In genomic region chr1:21289700-21290545, GRCh38 we compare ENCODE assay signal across 9 cellular contexts. TPM values are rescaled to one million over a fixed set of nuclear protein-coding genes. Genes with fewer than 3 reads are reported as not detected.
DNase-seq lines count a peak whose midpoint lies in the region; ATAC-seq and TF ChIP-seq lines count a peak whose summit lies in the region.
"Had no signal": no experiment of that assay in that cellular context is flagged by ENCODE, and none has a peak within 500 bp of the region (broad histone marks: within the 10 kb centered on the region; RNA-seq: fewer than 3 reads in every experiment).

Gene ECE1 (minus strand): TSS chr1:21290463. CDS start chr1:21290414, 49 bp downstream.

- peaks cover 74% of the 10 kb centered on the region for H3K79me2 ChIP-seq in hepatocyte

- H3K9me3 ChIP-seq in ascending aorta (no peaks in the 10 kb centered on the region), hepatocyte (ENCODE audit: low read depth) (no peaks in the 10 kb centered on the region), gastrocnemius medialis (no peaks in the 10 kb centered on the region)

- H3K9me2 ChIP-seq in hepatocyte (replicated peaks; ENCODE audit: insufficient read depth): no peaks in the 10 kb centered on the region

- TF ChIP-seq CTCF in ascending aorta (IDR thresholded peaks at IDR 0.05) (no peak), hepatocyte (IDR thresholded peaks at IDR 0.05; ENCODE audit: poor library complexity) (no peak), gastrocnemius medialis (IDR thresholded peaks at IDR 0.05 in 4 of 5, conservative IDR thresholded peaks at IDR 0.05 in 1 of 5) (no peak)

- 4% methylated on average over 45 of the region's 90 CpGs for WGBS in hepatocyte (ENCODE audit: low lambda C conversion rate, missing lambda C conversion rate)

- peak in 1 of 2 donors; percentile 34 for ATAC-seq in gastrocnemius medialis

- H3K27ac ChIP-seq in ascending aorta (peak within 1 kb of the TSS; percentile 79 to 82), hepatocyte (peak within 1 kb of the TSS; percentile 65), gastrocnemius medialis (peak within 1 kb of the TSS; percentile 59 to 78 (median 76))
- H3K27ac ChIP-seq: C4-2B had no signal

- no peaks in the 10 kb centered on the region for H4K20me1 ChIP-seq in hepatocyte (ENCODE audit: insufficient read depth, poor library complexity, severe bottlenecking)

- in situ Hi-C loops in gastrocnemius medialis (cut with MboI; ENCODE audit: low sequenced_read_pairs in 4 of 4): no loop called here

- H2AFZ ChIP-seq in hepatocyte: no peak within 1 kb of the TSS

- H3K4me1 ChIP-seq in ascending aorta: peaks cover 9 to 35% of the 10 kb centered on the region in 2 donors
- H3K4me1 ChIP-seq in hepatocyte (ENCODE audit: insufficient read depth): peaks cover 37% of the 10 kb centered on the region
- H3K4me1 ChIP-seq in gastrocnemius medialis: peaks cover 15 to 16% of the 10 kb centered on the region in 2 donors

- peaks cover 0 to 7% of the 10 kb centered on the region in 2 donors for H3K36me3 ChIP-seq in ascending aorta
- H3K36me3 ChIP-seq in hepatocyte (replicated peaks; ENCODE audit: insufficient read depth, low read depth): no peaks in the 10 kb centered on the region
- peaks cover 0 to 4% of the 10 kb centered on the region in 2 donors for H3K36me3 ChIP-seq in gastrocnemius medialis

- H3K4me3 ChIP-seq in ascending aorta (peak within 1 kb of the TSS; percentile 80 to 84), hepatocyte (peak within 1 kb of the TSS; percentile 57), gastrocnemius medialis (peak within 1 kb of the TSS; percentile 49 to 67 (median 58))

- peak within 1 kb of the TSS; percentile 97 for H3K4me2 ChIP-seq in hepatocyte

- intact Hi-C loops in ascending aorta (cut with DNase I) (loop anchor here (2.0 kb wide), 1 partner anchor 37 kb away; no protein-coding TSS in a partner anchor), gastrocnemius medialis (cut with DNase I; ENCODE audit: low total_unique reads) (no loop called here)

- no peaks in the 10 kb centered on the region for H3K27me3 ChIP-seq in ascending aorta
- no peaks in the 10 kb centered on the region for H3K27me3 ChIP-seq in hepatocyte
- H3K27me3 ChIP-seq in gastrocnemius medialis: peaks cover 5 to 10% (median 8%) of the 10 kb centered on the region in 3 donors

- TF ChIP-seq POLR2A in gastrocnemius medialis (IDR thresholded peaks at IDR 0.05): peak; percentile 8 to 33

- DNase-seq in NCI-H1417 (lab: John Stamatoyannopoulos, UW): peak; percentile 3 to 60 (median 59)
- no peak for DNase-seq in NCI-H1417 treated with DMSO at 0.1 percent for 48 hours (lab: John Stamatoyannopoulos, UW)
- peak; percentile 57 for DNase-seq in SK-N-DZ (ENCODE audit: low spot score)
- peak in 1 of 2 donors; percentile 77 for DNase-seq in ascending aorta (ENCODE audit: low spot score in 2 of 2)
- peak; percentile 65 for DNase-seq in hepatocyte (ENCODE audit: low spot score)
- DNase-seq in gastrocnemius medialis: no peak
- no peak for DNase-seq in MV-4-11 (lab: John Stamatoyannopoulos, UW)
- DNase-seq in NK-92 treated with Interleukin-12 subunit alpha and Interleukin-12 subunit beta, amount 100 ng/mL, for 24 hours (lab: John Stamatoyannopoulos, UW): no peak

RNA-seq across cellular contexts. Expression of gene ECE1, which starts in this region (rescaled TPM):
- polyA plus RNA-seq in SK-N-DZ (2014; cell fraction: cytosol; rRNA removed): 17.4 and 17.5 TPM in 2 replicates
- polyA plus RNA-seq in SK-N-DZ (2014; cell fraction: nucleus; rRNA removed): 6.6 and 9.1 TPM in 2 replicates
- total RNA-seq in ascending aorta (336 TPM), hepatocyte (35.1 and 60.8 TPM in 2 replicates), gastrocnemius medialis (10 to 100 TPM; 17.1 to 39.9 (median 26.7) TPM)
- polyA plus RNA-seq in hepatocyte: 84.4 and 90.6 TPM in 2 replicates

Comparison
In these comparisons a context has a peak if more than half of its experiments do, and no peak if none do; other contexts are left out.
1. DNase-seq: peak in NCI-H1417 (3 of 3), SK-N-DZ (single experiment) and hepatocyte (single experiment); none in NCI-H1417 treated with DMSO at 0.1 percent for 48 hours (single experiment), gastrocnemius medialis (0 of 2), MV-4-11 (single experiment) and NK-92 treated with Interleukin-12 subunit alpha and Interleukin-12 subunit beta, amount 100 ng/mL, for 24 hours (single experiment).
2. Peak in every context shown above with its lines, with median percentiles within 50 percentile points of each other: H3K27ac ChIP-seq and H3K4me3 ChIP-seq.